ENCODE assay signal across 8 cellular contexts in genomic region chr2:72770879-72771461, GRCh38. TPM values are rescaled to one million over a fixed set of nuclear protein-coding genes. Genes with fewer than 3 reads are reported as not detected.
DNase-seq lines count a peak whose midpoint lies in the region; ATAC-seq and TF ChIP-seq lines count a peak whose summit lies in the region.

No MANE protein-coding gene starts in this region.

- H2AK5ac ChIP-seq in mesenchymal stem cell (ENCODE audit: low read length, severe bottlenecking): no peak overlapping the region

- no peak overlapping the region for H3K9ac ChIP-seq in mesenchymal stem cell (ENCODE audit: low read length)

- H4K8ac ChIP-seq in mesenchymal stem cell (ENCODE audit: low read length): no peak overlapping the region

- WGBS in mesenchymal stem cell: no CpG with 5 or more reads among the region's 2 CpGs

- no peaks in the 10 kb centered on the region for H3K36me3 Mint-ChIP-seq in WTC11
- H3K36me3 Mint-ChIP-seq in stimulated activated effector memory CD8-positive, alpha-beta T cell treated with anti-CD3 and anti-CD28 coated beads, Interleukin-12 subunit alpha, Interleukin-12 subunit beta, amount 100 ng/mL, for 72 hours: no peaks in the 10 kb centered on the region

- peaks cover 18% of the 10 kb centered on the region for H3K4me1 Mint-ChIP-seq in WTC11
- no peaks in the 10 kb centered on the region for H3K4me1 Mint-ChIP-seq in stimulated activated effector memory CD8-positive, alpha-beta T cell treated with anti-CD3 and anti-CD28 coated beads, Interleukin-12 subunit alpha, Interleukin-12 subunit beta, amount 100 ng/mL, for 72 hours

- H3K36me3 ChIP-seq in mesenchymal stem cell (ENCODE audit: control insufficient read depth in 1 of 2, insufficient read depth in 2 of 2, low read depth in 1 of 2, low read length in 2 of 2): peaks cover 0 to 5% of the 10 kb centered on the region in 2 experiments

- no peak overlapping the region for H3K23ac ChIP-seq in mesenchymal stem cell (ENCODE audit: low read length in 2 of 2)

- no peak overlapping the region for H2BK12ac ChIP-seq in mesenchymal stem cell (ENCODE audit: low read length in 2 of 2)

- H3K4me3 Mint-ChIP-seq in WTC11: no peak overlapping the region
- no peak overlapping the region for H3K4me3 Mint-ChIP-seq in stimulated activated effector memory CD8-positive, alpha-beta T cell treated with anti-CD3 and anti-CD28 coated beads, Interleukin-12 subunit alpha, Interleukin-12 subunit beta, amount 100 ng/mL, for 72 hours

- DNase-seq in GM03348 (ENCODE audit: low spot score) (peak; percentile 79), NCI-H345 (lab: John Stamatoyannopoulos, UW) (peak; percentile 77), WTC11 (ENCODE audit: low spot score) (peak; percentile 45), mesenchymal stem cell (peak; percentile 79)
- DNase-seq in effector CD8-positive, alpha-beta T cell (lab: John Stamatoyannopoulos, UW): peak; percentile 15
- DNase-seq in stimulated activated effector memory CD8-positive, alpha-beta T cell treated with anti-CD3 and anti-CD28 coated beads, Interleukin-12 subunit alpha, Interleukin-12 subunit beta, amount 100 ng/mL, for 72 hours (ENCODE audit: low spot score in 2 of 2): peak; percentile 52 to 72

- H2AFZ ChIP-seq in mesenchymal stem cell (ENCODE audit: low read depth, low read length): no peak overlapping the region

- H3K4me3 ChIP-seq in mesenchymal stem cell (ENCODE audit: insufficient read depth in 1 of 2, low read depth in 1 of 2, low read length in 2 of 2): no peak overlapping the region

- no peaks in the 10 kb centered on the region for H3K27me3 Mint-ChIP-seq in WTC11 (ENCODE audit: low read depth)

- H2BK120ac ChIP-seq in mesenchymal stem cell (ENCODE audit: low read depth, low read length): no peak overlapping the region

- ATAC-seq in HG02798 (IDR thresholded peaks at IDR 0.05; ENCODE audit: poor library complexity, unreplicated experiment): peak; percentile 64
- ATAC-seq in WTC11: no peak
- peak; percentile 64 for ATAC-seq in stimulated activated effector memory CD8-positive, alpha-beta T cell treated with anti-CD3 and anti-CD28 coated beads, Interleukin-12 subunit alpha, Interleukin-12 subunit beta, amount 100 ng/mL, for 72 hours
- ATAC-seq in GM19395 (IDR thresholded peaks at IDR 0.05; ENCODE audit: unreplicated experiment): no peak

- peaks cover 1% of the 10 kb centered on the region for H3K4me1 ChIP-seq in mesenchymal stem cell (ENCODE audit: control insufficient read depth, insufficient read depth, low read depth, low read length)

- H2BK5ac ChIP-seq in mesenchymal stem cell (ENCODE audit: low read depth, low read length, poor library complexity, severe bottlenecking): no peak overlapping the region

- no peak overlapping the region for H3K27ac ChIP-seq in mesenchymal stem cell (ENCODE audit: low read length, poor library complexity, severe bottlenecking)

- no peak overlapping the region for H2BK15ac ChIP-seq in mesenchymal stem cell (ENCODE audit: low read depth, poor library complexity, severe bottlenecking)

- TF ChIP-seq CTCF in WTC11 (IDR thresholded peaks at IDR 0.05): peak; percentile 61; the same call in 1 of the 2 replicates

- H3K27ac Mint-ChIP-seq in WTC11: no peak overlapping the region
- H3K27ac Mint-ChIP-seq in stimulated activated effector memory CD8-positive, alpha-beta T cell treated with anti-CD3 and anti-CD28 coated beads, Interleukin-12 subunit alpha, Interleukin-12 subunit beta, amount 100 ng/mL, for 72 hours: no peak overlapping the region

- H3K79me1 ChIP-seq in mesenchymal stem cell (replicated peaks; ENCODE audit: low read length, poor library complexity, severe bottlenecking): peaks cover 21% of the 10 kb centered on the region

- CTCF ChIA-PET in WTC11 (lab: Charles Lee): interaction anchor here (1.4 to 2.4 kb wide), 5 partner anchors 89 to 122 kb away, joined by 3 to 20 read pairs (median 7); partner anchors contain the start of gene SPR

- no peak overlapping the region for H3K18ac ChIP-seq in mesenchymal stem cell (ENCODE audit: low read depth in 1 of 2, low read length in 2 of 2)

- H3K4ac ChIP-seq in mesenchymal stem cell (ENCODE audit: low read depth in 1 of 2, low read length in 2 of 2): no peak overlapping the region

- H3K9me3 ChIP-seq in mesenchymal stem cell (ENCODE audit: control insufficient read depth, low read length): peaks cover under 1% of the 10 kb centered on the region

- H3K4me2 ChIP-seq in mesenchymal stem cell (ENCODE audit: low read length, poor library complexity, severe bottlenecking): no peak overlapping the region

- H3K14ac ChIP-seq in mesenchymal stem cell (ENCODE audit: low read length in 2 of 2): no peak overlapping the region

- H3K9me3 Mint-ChIP-seq in WTC11: no peaks in the 10 kb centered on the region
- no peaks in the 10 kb centered on the region for H3K9me3 Mint-ChIP-seq in stimulated activated effector memory CD8-positive, alpha-beta T cell treated with anti-CD3 and anti-CD28 coated beads, Interleukin-12 subunit alpha, Interleukin-12 subunit beta, amount 100 ng/mL, for 72 hours

- POLR2A ChIA-PET in WTC11 (lab: Charles Lee): no interaction called here

- no peaks in the 10 kb centered on the region for H3K27me3 ChIP-seq in mesenchymal stem cell (ENCODE audit: control insufficient read depth in 1 of 2, insufficient read depth in 1 of 2, low read length in 2 of 2)

- no peak overlapping the region for H4K91ac ChIP-seq in mesenchymal stem cell (ENCODE audit: low read length)

TF ChIP-seq in WTC11, 78 proteins besides CTCF, POLR2A, EP300 and RAD21:
- TF ChIP-seq CDX4 (CRISPR knock-in tag; IDR thresholded peaks at IDR 0.05; ENCODE audit: borderline replicate concordance): no peak
- TF ChIP-seq GTF2I (CRISPR knock-in tag; conservative IDR thresholded peaks at IDR 0.05): no peak
- TF ChIP-seq ZNF263 (CRISPR knock-in tag; IDR thresholded peaks at IDR 0.05; ENCODE audit: low read depth): no peak
- no peak for TF ChIP-seq HMGA2 (CRISPR knock-in tag; IDR thresholded peaks at IDR 0.05)
- no peak for TF ChIP-seq MXD4 (CRISPR knock-in tag; IDR thresholded peaks at IDR 0.05; ENCODE audit: borderline replicate concordance)
- no peak for TF ChIP-seq NR2C2 (CRISPR knock-in tag; IDR thresholded peaks at IDR 0.05)
- no peak for TF ChIP-seq GRHL2 (CRISPR knock-in tag; IDR thresholded peaks at IDR 0.05; ENCODE audit: insufficient replicate concordance, severe bottlenecking)
- no peak for TF ChIP-seq NFYB (CRISPR knock-in tag; conservative IDR thresholded peaks at IDR 0.05; ENCODE audit: low read depth)
TF ChIP-seq in WTC11: peak in this region for 0.

RNA-seq across cellular contexts. Expression of gene EXOC6B, which starts 54.9 kb away (rescaled TPM):
- 33.7 to 38.1 TPM (median 37.7 TPM) in 3 replicates for total RNA-seq in WTC11 (2021)
- 23.5 TPM for polyA plus RNA-seq in mesenchymal stem cell (2013, experiment 1 of 2)
- polyA plus RNA-seq in mesenchymal stem cell (2013, experiment 2 of 2): 22.0 TPM

Comparison
In these comparisons a context has a peak if more than half of its experiments do, and no peak if none do; other contexts are left out.
1. DNase-seq: peak in every context shown above with its lines; median percentile 79 in GM03348; 79 in mesenchymal stem cell; 77 in NCI-H345; 62 in stimulated activated effector memory CD8-positive, alpha-beta T cell treated with anti-CD3 and anti-CD28 coated beads, Interleukin-12 subunit alpha, Interleukin-12 subunit beta, amount 100 ng/mL, for 72 hours; 45 in WTC11; 15 in effector CD8-positive, alpha-beta T cell.
2. ATAC-seq: peak in HG02798 (single experiment) and stimulated activated effector memory CD8-positive, alpha-beta T cell treated with anti-CD3 and anti-CD28 coated beads, Interleukin-12 subunit alpha, Interleukin-12 subunit beta, amount 100 ng/mL, for 72 hours (single experiment); none in WTC11 (single experiment) and GM19395 (single experiment).